18 cellular contexts compared by ENCODE assay signal in genomic region chr1:87424541-87424940, GRCh38.
"Had no signal": no experiment of that assay in that cellular context is flagged by ENCODE, and none has a peak within 500 bp of the region (broad histone marks: within the 10 kb centered on the region; RNA-seq: fewer than 3 reads in every experiment).

No MANE protein-coding gene starts in this region.

- FAIRE-seq: HepG2 had no signal

- H3K4me3 ChIP-seq: MG63, PC-9, Peyer's patch, SJSA1, SK-N-MC had no signal

- H3K4me1 ChIP-seq: Peyer's patch, SJSA1 had no signal

- H3K9me3 ChIP-seq: MG63, Peyer's patch, SJSA1 had no signal

- H3K36me3 ChIP-seq: MG63, Peyer's patch, SJSA1 had no signal

- ATAC-seq: HepG2 had no signal

- H3K27ac ChIP-seq: PC-9, Peyer's patch, SJSA1, SK-N-MC had no signal

- H3K27me3 ChIP-seq: MG63, Peyer's patch, SJSA1 had no signal

- DNase-seq: Karpas-422; KG1; NCI-H1092 treated with DMSO at 0.1 percent for 48 hours; NCI-H187; NCI-H2171; NCI-H446; NCI-H510A; NCI-H524 treated with DMSO at 0.1 percent for 48 hours; NCI-H82; NK-92 treated with Interleukin-12 subunit alpha and Interleukin-12 subunit beta, amount 100 ng/mL, for 24 hours; Peyer's patch; Right ventricle myocardium superior; SIG-M5 had no signal
